Comparison of ENCODE assay signal across 18 cellular contexts in the genomic region with DNA sequence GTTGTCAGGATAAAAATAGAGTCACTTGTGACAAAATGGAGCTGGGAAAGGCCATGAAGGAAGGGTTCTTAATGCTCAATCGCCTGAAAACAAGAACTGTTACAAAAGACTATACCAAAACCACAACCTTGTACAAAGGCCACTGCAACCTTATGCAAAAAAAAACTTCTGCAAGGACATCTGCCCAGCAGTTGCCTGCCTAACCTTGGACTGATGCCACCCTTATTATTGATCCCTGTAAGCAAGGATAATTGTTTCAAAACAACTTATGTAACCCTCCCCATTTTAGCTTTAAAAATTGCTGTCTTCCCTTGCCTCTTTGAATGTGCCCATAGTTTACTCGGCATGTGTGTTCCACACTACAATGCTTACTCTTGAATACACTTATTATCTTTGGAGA. TPM values are rescaled to one million over a fixed set of nuclear protein-coding genes. Genes with fewer than 3 reads are reported as not detected.
DNase-seq lines count a peak whose midpoint lies in the region; ATAC-seq, FAIRE-seq and TF ChIP-seq lines count a peak whose summit lies in the region.
"Had no signal": no experiment of that assay in that cellular context is flagged by ENCODE, and none has a peak within 500 bp of the region (broad histone marks: within the 10 kb centered on the region; RNA-seq: fewer than 3 reads in every experiment).

No MANE protein-coding gene starts in this region.

- H3K4me1 Mint-ChIP-seq in T-helper 17 cell: peaks cover 8% of the 10 kb centered on the region
- H3K4me1 Mint-ChIP-seq in activated T-cell treated with anti-CD3 and anti-CD28 coated beads, Interleukin-2, amount 50 U/mL, for 4 hours (ENCODE audit: low read depth): peaks cover 9% of the 10 kb centered on the region

- DNase-seq in NCI-H187 (lab: John Stamatoyannopoulos, UW) (peak; percentile 23 to 44), T-helper 17 cell (no peak), small intestine (peak; percentile 10), stomach (no peak)
- DNase-seq in activated T-cell treated with anti-CD3 and anti-CD28 coated beads, Interleukin-2, amount 50 U/mL, for 4 hours: no peak
- DNase-seq: activated CD4-positive, CD25-positive, alpha-beta regulatory T cell; activated gamma-delta T cell; cortex of kidney; DND-41; erythroblast; heart left ventricle; Peyer's patch; stimulated activated naive CD4-positive, alpha-beta T cell had no signal

- TF ChIP-seq EP300 in stomach (IDR thresholded peaks at IDR 0.05): no peak

- H3K36me3 ChIP-seq in small intestine (ENCODE audit: control insufficient read depth in 2 of 2, insufficient read depth in 2 of 2, low read length in 2 of 2): peaks cover 2% of the 10 kb centered on the region in 2 donors
- peaks cover 0 to 32% (median 23%) of the 10 kb centered on the region in 4 donors for H3K36me3 ChIP-seq in stomach
- H3K36me3 ChIP-seq: neural progenitor cell had no signal

- no peak overlapping the region for H3K27ac ChIP-seq in small intestine (ENCODE audit: low read depth in 1 of 2, low read length in 1 of 2)
- H3K27ac ChIP-seq in stomach: no peak overlapping the region
- H3K27ac ChIP-seq: BLaER1, heart left ventricle, neural progenitor cell, Peyer's patch had no signal

- intact Hi-C loops in stomach (cut with DNase I; ENCODE audit: low total_unique reads): no loop called here

- 72 to 86% (median 76%) methylated on average over 2 of the region's 2 CpGs for WGBS in small intestine, 3 donors
- WGBS in stomach, 5 donors: 76 to 88% (median 86%) methylated on average over 2 of the region's 2 CpGs

- H3K4me1 ChIP-seq in small intestine (ENCODE audit: control insufficient read depth in 2 of 2, insufficient read depth in 1 of 2, low read depth in 1 of 2, low read length in 1 of 2): peaks cover 4 to 8% of the 10 kb centered on the region in 2 donors
- H3K4me1 ChIP-seq in stomach: peaks cover 4 to 14% (median 8%) of the 10 kb centered on the region in 4 donors

- peak overlapping the region; percentile 6 for H3K27ac Mint-ChIP-seq in T-helper 17 cell
- H3K27ac Mint-ChIP-seq: neural progenitor cell had no signal

- no peak for TF ChIP-seq CTCF in stomach (IDR thresholded peaks at IDR 0.05)

- peaks cover 15% of the 10 kb centered on the region for H3K36me3 Mint-ChIP-seq in T-helper 17 cell (ENCODE audit: low read depth)
- peaks cover 30% of the 10 kb centered on the region for H3K36me3 Mint-ChIP-seq in activated T-cell treated with anti-CD3 and anti-CD28 coated beads, Interleukin-2, amount 50 U/mL, for 4 hours (ENCODE audit: insufficient read depth)

- no peak overlapping the region for H3K4me3 Mint-ChIP-seq in T-helper 17 cell
- no peak overlapping the region for H3K4me3 Mint-ChIP-seq in activated T-cell treated with anti-CD3 and anti-CD28 coated beads, Interleukin-2, amount 50 U/mL, for 4 hours
- H3K4me3 Mint-ChIP-seq: neural progenitor cell had no signal

- ATAC-seq in GM21529 (IDR thresholded peaks at IDR 0.05; ENCODE audit: unreplicated experiment) (peak; percentile 57), T-helper 17 cell (no peak), GM19397 (IDR thresholded peaks at IDR 0.05; ENCODE audit: unreplicated experiment) (no peak)
- ATAC-seq in activated T-cell treated with anti-CD3 and anti-CD28 coated beads, Interleukin-2, amount 50 U/mL, for 4 hours: no peak
- ATAC-seq: heart left ventricle had no signal

- H3K9me3 Mint-ChIP-seq in activated T-cell treated with anti-CD3 and anti-CD28 coated beads, Interleukin-2, amount 50 U/mL, for 4 hours: no peaks in the 10 kb centered on the region
- H3K9me3 Mint-ChIP-seq: neural progenitor cell had no signal

- H3K4me3 ChIP-seq in small intestine (ENCODE audit: low read depth in 1 of 2, low read length in 2 of 2) (no peak overlapping the region), stomach (no peak overlapping the region)
- H3K4me3 ChIP-seq: BLaER1, heart left ventricle, neural progenitor cell, Peyer's patch had no signal

- no peak for TF ChIP-seq POLR2A in stomach (IDR thresholded peaks at IDR 0.05)

- H3K27me3 Mint-ChIP-seq in T-helper 17 cell: no peaks in the 10 kb centered on the region
- no peaks in the 10 kb centered on the region for H3K27me3 Mint-ChIP-seq in activated T-cell treated with anti-CD3 and anti-CD28 coated beads, Interleukin-2, amount 50 U/mL, for 4 hours (ENCODE audit: low read depth)

- no peak for FAIRE-seq in small intestine (lab: Jason Lieb, UNC)
- FAIRE-seq: keratinocyte had no signal

- H3K27me3 ChIP-seq in small intestine (ENCODE audit: control insufficient read depth in 2 of 2, insufficient read depth in 2 of 2, low read length in 2 of 2) (no peaks in the 10 kb centered on the region), stomach (no peaks in the 10 kb centered on the region)
- H3K27me3 ChIP-seq: BLaER1, heart left ventricle, neural progenitor cell, Peyer's patch had no signal

- H3K9me3 ChIP-seq in T-helper 17 cell (ENCODE audit: control insufficient read depth, low read length, poor library complexity, severe bottlenecking): no peaks in the 10 kb centered on the region
- no peaks in the 10 kb centered on the region for H3K9me3 ChIP-seq in small intestine (ENCODE audit: control insufficient read depth, low read depth)
- H3K9me3 ChIP-seq in stomach: no peaks in the 10 kb centered on the region
- H3K9me3 ChIP-seq: BLaER1, heart left ventricle, Peyer's patch had no signal

RNA-seq across cellular contexts. Expression of a gene that starts 5.7 kb away (rescaled TPM):
- total RNA-seq in T-helper 17 cell (1 to 10 TPM; 1.5 to 1.8 TPM), stomach (1 to 10 TPM in 1 of 5 donors, under 1 TPM in 3, not detected in 1; under 0.01 to 3.5 (median 0.58) TPM)
- polyA plus RNA-seq in small intestine (1 to 10 TPM; 1.1 to 3.1 (median 1.4) TPM), stomach (1 to 10 TPM; 1.1 to 1.5 (median 1.1) TPM)
- 1 to 10 TPM; 4.3 to 4.9 (median 4.4) TPM for total RNA-seq in activated T-cell treated with anti-CD3 and anti-CD28 coated beads, Interleukin-2, amount 50 U/mL, for 4 hours

RNA-seq across cellular contexts. Expression of a gene that starts 50.1 kb away (rescaled TPM):
- under 1 TPM; 0.23 to 0.25 TPM for total RNA-seq in T-helper 17 cell
- 1 to 10 TPM; 1.9 to 5.1 (median 2.7) TPM for polyA plus RNA-seq in small intestine
- total RNA-seq in stomach: 10 to 100 TPM in 4 of 5 donors, 1 to 10 TPM in 1; 2.6 to 20.1 (median 14.0) TPM
- 1 to 10 TPM; 1.6 to 3.2 (median 2.2) TPM for polyA plus RNA-seq in stomach
- under 1 TPM; 0.03 to 0.15 (median 0.03) TPM for total RNA-seq in activated T-cell treated with anti-CD3 and anti-CD28 coated beads, Interleukin-2, amount 50 U/mL, for 4 hours

Comparison
In these comparisons a context has a peak if more than half of its experiments do, and no peak if none do; other contexts are left out.
1. DNase-seq: peak in NCI-H187 (2 of 2) and small intestine (single experiment); none in T-helper 17 cell (0 of 3), stomach (single experiment) and activated T-cell treated with anti-CD3 and anti-CD28 coated beads, Interleukin-2, amount 50 U/mL, for 4 hours (single experiment).